ENCODE assay signal across 26 cellular contexts in genomic region chr15:67732994-67733393, GRCh38.
"Had no signal": no experiment of that assay in that cellular context is flagged by ENCODE, and none has a peak within 500 bp of the region (broad histone marks: within the 10 kb centered on the region; RNA-seq: fewer than 3 reads in every experiment).

No MANE protein-coding gene starts in this region.

- H3K27ac ChIP-seq: neutrophil, pancreas, psoas muscle, right lobe of liver, sigmoid colon, stomach, thoracic aorta, thyroid gland, tibial nerve, upper lobe of left lung, vagina had no signal

- H3K36me3 ChIP-seq: neutrophil, pancreas, right lobe of liver, sigmoid colon, stomach, thoracic aorta, thyroid gland, tibial nerve, upper lobe of left lung, vagina had no signal

- H3K4me3 Mint-ChIP-seq: naive thymus-derived CD8-positive, alpha-beta T cell; natural killer cell treated with Interleukin-12 subunit alpha and Interleukin-12 subunit beta and Interleukin-15 and Interleukin-18, amount 100 ng/mL, for 72 hours; nephron progenitor cell; stimulated activated effector memory CD8-positive, alpha-beta T cell treated with anti-CD3 and anti-CD28 coated beads, Interleukin-12 subunit alpha, Interleukin-12 subunit beta, amount 100 ng/mL, for 72 hours; stimulated activated naive B cell treated with anti-CD40 and anti-IgM and Interleukin-4, amounts not matched to agents 10 μg/mL and 1 μg/mL and 100 μg/mL, for 72 hours; stimulated activated naive CD8-positive, alpha-beta T cell treated with anti-CD3 and anti-CD28 coated beads, Interleukin-15, Interleukin-2, amounts not matched to agents 100 ng/mL and 50 ng/mL, for 24 hours had no signal

- DNase-seq: naive thymus-derived CD8-positive, alpha-beta T cell; nephron progenitor cell; nucleus accumbens; pancreas; psoas muscle; right cardiac atrium; right lobe of liver; sigmoid colon; small intestine; stimulated activated CD4-positive, alpha-beta T cell treated with anti-CD3 and anti-CD28 coated beads, Interleukin-15, amount 100 ng/mL, for 24 hours; stimulated activated CD4-positive, alpha-beta T cell treated with anti-CD3 and anti-CD28 coated beads, Interleukin-2, amount 100 ng/mL, for 24 hours; stimulated activated CD4-positive, alpha-beta T cell treated with anti-CD3 and anti-CD28 coated beads, Interleukin-2, amount 100 ng/mL, for 48 hours; stimulated activated CD4-positive, alpha-beta T cell treated with anti-CD3 and anti-CD28 coated beads, Interleukin-4, amount 100 ng/mL, for 24 hours; stimulated activated naive B cell treated with anti-CD40 and anti-IgM and Interleukin-4, amounts not matched to agents 10 μg/mL and 1 μg/mL and 100 μg/mL, for 72 hours; stimulated activated naive CD4-positive, alpha-beta T cell treated with Interleukin-2 at 50 U/mL for 16 hours; stomach; thyroid gland; trophoblast cell; upper lobe of left lung had no signal

- H3K27me3 Mint-ChIP-seq: naive thymus-derived CD8-positive, alpha-beta T cell; natural killer cell treated with Interleukin-12 subunit alpha and Interleukin-12 subunit beta and Interleukin-15 and Interleukin-18, amount 100 ng/mL, for 72 hours; stimulated activated naive B cell treated with anti-CD40 and anti-IgM and Interleukin-4, amounts not matched to agents 10 μg/mL and 1 μg/mL and 100 μg/mL, for 72 hours; stimulated activated naive CD8-positive, alpha-beta T cell treated with anti-CD3 and anti-CD28 coated beads, Interleukin-15, Interleukin-2, amounts not matched to agents 100 ng/mL and 50 ng/mL, for 24 hours had no signal

- H3K36me3 Mint-ChIP-seq: natural killer cell treated with Interleukin-12 subunit alpha and Interleukin-12 subunit beta and Interleukin-15 and Interleukin-18, amount 100 ng/mL, for 72 hours; stimulated activated effector memory CD8-positive, alpha-beta T cell treated with anti-CD3 and anti-CD28 coated beads, Interleukin-12 subunit alpha, Interleukin-12 subunit beta, amount 100 ng/mL, for 72 hours had no signal

- H3K27ac Mint-ChIP-seq: naive thymus-derived CD8-positive, alpha-beta T cell; natural killer cell treated with Interleukin-12 subunit alpha and Interleukin-12 subunit beta and Interleukin-15 and Interleukin-18, amount 100 ng/mL, for 72 hours; nephron progenitor cell; stimulated activated effector memory CD8-positive, alpha-beta T cell treated with anti-CD3 and anti-CD28 coated beads, Interleukin-12 subunit alpha, Interleukin-12 subunit beta, amount 100 ng/mL, for 72 hours; stimulated activated naive B cell treated with anti-CD40 and anti-IgM and Interleukin-4, amounts not matched to agents 10 μg/mL and 1 μg/mL and 100 μg/mL, for 72 hours; stimulated activated naive CD8-positive, alpha-beta T cell treated with anti-CD3 and anti-CD28 coated beads, Interleukin-15, Interleukin-2, amounts not matched to agents 100 ng/mL and 50 ng/mL, for 24 hours had no signal

- H3K4me1 ChIP-seq: psoas muscle, sigmoid colon, tibial nerve had no signal

- H3K4me3 ChIP-seq: pancreas, psoas muscle, right lobe of liver, sigmoid colon, stomach, thoracic aorta, thyroid gland, tibial nerve, upper lobe of left lung, vagina had no signal

- H3K9me3 Mint-ChIP-seq: naive thymus-derived CD8-positive, alpha-beta T cell; natural killer cell treated with Interleukin-12 subunit alpha and Interleukin-12 subunit beta and Interleukin-15 and Interleukin-18, amount 100 ng/mL, for 72 hours; nephron progenitor cell; stimulated activated effector memory CD8-positive, alpha-beta T cell treated with anti-CD3 and anti-CD28 coated beads, Interleukin-12 subunit alpha, Interleukin-12 subunit beta, amount 100 ng/mL, for 72 hours; stimulated activated naive B cell treated with anti-CD40 and anti-IgM and Interleukin-4, amounts not matched to agents 10 μg/mL and 1 μg/mL and 100 μg/mL, for 72 hours; stimulated activated naive CD8-positive, alpha-beta T cell treated with anti-CD3 and anti-CD28 coated beads, Interleukin-15, Interleukin-2, amounts not matched to agents 100 ng/mL and 50 ng/mL, for 24 hours had no signal

- H3K27me3 ChIP-seq: neutrophil, pancreas, right lobe of liver, sigmoid colon, stomach, thyroid gland, tibial nerve, upper lobe of left lung, vagina had no signal

- H3K9me3 ChIP-seq: neutrophil, pancreas, psoas muscle, right lobe of liver, sigmoid colon, stomach, thoracic aorta, thyroid gland, tibial nerve, upper lobe of left lung, vagina had no signal

- ATAC-seq: naive thymus-derived CD8-positive, alpha-beta T cell; natural killer cell treated with Interleukin-12 subunit alpha and Interleukin-12 subunit beta and Interleukin-15 and Interleukin-18, amount 100 ng/mL, for 72 hours; pancreas; psoas muscle; right cardiac atrium; right lobe of liver; stimulated activated effector memory CD8-positive, alpha-beta T cell treated with anti-CD3 and anti-CD28 coated beads, Interleukin-12 subunit alpha, Interleukin-12 subunit beta, amount 100 ng/mL, for 72 hours; stimulated activated naive B cell treated with anti-CD40 and anti-IgM and Interleukin-4, amounts not matched to agents 10 μg/mL and 1 μg/mL and 100 μg/mL, for 72 hours had no signal
